ENCODE assay signal across 16 cellular contexts in genomic region chr14:96136361-96136760, GRCh38.
DNase-seq lines count a peak whose midpoint lies in the region; ATAC-seq and TF ChIP-seq lines count a peak whose summit lies in the region.
"Had no signal": no experiment of that assay in that cellular context is flagged by ENCODE, and none has a peak within 500 bp of the region (broad histone marks: within the 10 kb centered on the region; RNA-seq: fewer than 3 reads in every experiment).

No MANE protein-coding gene starts in this region.

- CTCF ChIA-PET in PC-3 (lab: Charles Lee) = no interaction called here
- CTCF ChIA-PET in activated CD4-positive, alpha-beta memory T cell treated with anti-CD3 and anti-CD28 coated beads for 36 hours (lab: Charles Lee) = no interaction called here

- H4K20me1 ChIP-seq in PC-3 (ENCODE audit: low read length) = no peaks in the 10 kb centered on the region

- no peak overlapping the region for H3K9ac ChIP-seq in PC-3 (ENCODE audit: low read length)
- no peak overlapping the region for H3K9ac ChIP-seq in skeletal muscle tissue (ENCODE audit: low read depth in 1 of 3, low read length in 3 of 3)

- H3K36me3 ChIP-seq in PC-3 (ENCODE audit: low read depth, low read length) (no peaks in the 10 kb centered on the region), skeletal muscle tissue (ENCODE audit: control insufficient read depth in 3 of 3, insufficient read depth in 3 of 3, low read length in 3 of 3) (no peaks in the 10 kb centered on the region)
- H3K36me3 ChIP-seq: tibial nerve, WERI-Rb-1 had no signal

- peaks cover 14% of the 10 kb centered on the region for H3K27me3 Mint-ChIP-seq in activated CD4-positive, alpha-beta memory T cell treated with anti-CD3 and anti-CD28 coated beads for 36 hours

- intact Hi-C loops in PC-3 (cut with micrococcal nuclease) = no loop called here
- intact Hi-C loops in activated CD4-positive, alpha-beta memory T cell treated with anti-CD3 and anti-CD28 coated beads for 36 hours (cut with micrococcal nuclease) = no loop called here

- no peak overlapping the region for H3K27ac Mint-ChIP-seq in activated CD4-positive, alpha-beta memory T cell treated with anti-CD3 and anti-CD28 coated beads for 36 hours
- H3K27ac Mint-ChIP-seq: activated T-cell treated with anti-CD3 and anti-CD28 coated beads, Interleukin-2, amount 50 U/mL, for 24 hours; nephron progenitor cell had no signal

- TF ChIP-seq CTCF in PC-3 (conservative IDR thresholded peaks at IDR 0.05; ENCODE audit: low read depth, low read length) = no peak

- no TSS peak for BruUV-seq in PC-3 (replicated peaks; lab: Mats Ljungman, UMichigan)

- H3K4me1 Mint-ChIP-seq in activated CD4-positive, alpha-beta memory T cell treated with anti-CD3 and anti-CD28 coated beads for 36 hours (ENCODE audit: low read depth) = no peaks in the 10 kb centered on the region
- H3K4me1 Mint-ChIP-seq: nephron progenitor cell had no signal

- H3K27me3 ChIP-seq in PC-3 (ENCODE audit: low read length) (no peaks in the 10 kb centered on the region; the same call in 1 of the 2 replicates), skeletal muscle tissue (ENCODE audit: control insufficient read depth in 3 of 3, insufficient read depth in 3 of 3, low read length in 3 of 3) (no peaks in the 10 kb centered on the region)
- H3K27me3 ChIP-seq: tibial nerve had no signal

- H3F3A ChIP-seq in PC-3 (ENCODE audit: low read length, unreplicated experiment) = no peaks in the 10 kb centered on the region

- no peak overlapping the region for H2AFZ ChIP-seq in PC-3 (ENCODE audit: low read length)

- H3K27ac ChIP-seq in PC-3 (ENCODE audit: low read length) (no peak overlapping the region), skeletal muscle tissue (ENCODE audit: low read depth, low read length) (peak overlapping the region; percentile 42)
- H3K27ac ChIP-seq: WERI-Rb-1 had no signal

- POLR2A ChIA-PET in PC-3 (lab: Charles Lee; ENCODE audit: unreplicated experiment) = no interaction called here
- POLR2A ChIA-PET in activated CD4-positive, alpha-beta memory T cell treated with anti-CD3 and anti-CD28 coated beads for 36 hours (lab: Charles Lee) = no interaction called here

- H3K4me3 ChIP-seq in PC-3 (ENCODE audit: low read length) = no peak overlapping the region
- no peak overlapping the region for H3K4me3 ChIP-seq in skeletal muscle tissue (ENCODE audit: low read length in 3 of 3)
- H3K4me3 ChIP-seq: skin epidermis, tibial nerve had no signal

- no peak for ATAC-seq in PC-3
- no peak for ATAC-seq in HG03520 (IDR thresholded peaks at IDR 0.05; ENCODE audit: unreplicated experiment)
- ATAC-seq: Right ventricle myocardium inferior had no signal

- peaks cover 14% of the 10 kb centered on the region for H3K9me3 Mint-ChIP-seq in activated CD4-positive, alpha-beta memory T cell treated with anti-CD3 and anti-CD28 coated beads for 36 hours
- H3K9me3 Mint-ChIP-seq: activated T-cell treated with anti-CD3 and anti-CD28 coated beads, Interleukin-2, amount 50 U/mL, for 24 hours had no signal

- H3K4me1 ChIP-seq in PC-3 (ENCODE audit: insufficient read depth, low read length) (no peaks in the 10 kb centered on the region), skeletal muscle tissue (ENCODE audit: control insufficient read depth in 3 of 3, insufficient read depth in 3 of 3, low read length in 3 of 3) (no peaks in the 10 kb centered on the region)
- H3K4me1 ChIP-seq: tibial nerve had no signal

- H3K9me3 ChIP-seq in PC-3 (ENCODE audit: low read length) (no peaks in the 10 kb centered on the region), skeletal muscle tissue (ENCODE audit: control insufficient read depth in 3 of 3, low read length in 3 of 3) (peaks cover 0 to 7% (median 7%) of the 10 kb centered on the region in 3 donors)

- no peak overlapping the region for H3K4me3 Mint-ChIP-seq in activated CD4-positive, alpha-beta memory T cell treated with anti-CD3 and anti-CD28 coated beads for 36 hours
- H3K4me3 Mint-ChIP-seq: activated T-cell treated with anti-CD3 and anti-CD28 coated beads, Interleukin-2, amount 50 U/mL, for 24 hours; nephron progenitor cell had no signal

- no peaks in the 10 kb centered on the region for H3K36me3 Mint-ChIP-seq in activated CD4-positive, alpha-beta memory T cell treated with anti-CD3 and anti-CD28 coated beads for 36 hours

- no peaks in the 10 kb centered on the region for H3K9me2 ChIP-seq in PC-3 (replicated peaks; ENCODE audit: low read length)

- DNase-seq in NCI-H1694 (lab: John Stamatoyannopoulos, UW) (peak; percentile 11), NCI-H1694 treated with DMSO at 0.1 percent for 48 hours (lab: John Stamatoyannopoulos, UW) (no peak), PC-3 (peak; percentile 22), dermis microvascular lymphatic vessel endothelial cell (ENCODE audit: low read depth in 2 of 2) (peak; percentile 15 to 91), GM19240 (ENCODE audit: insufficient read length, low spot score) (no peak)
- no peak for DNase-seq in activated CD4-positive, alpha-beta memory T cell treated with anti-CD3 and anti-CD28 coated beads for 36 hours
- DNase-seq: activated T-cell treated with anti-CD3 and anti-CD28 coated beads, Interleukin-2, amount 50 U/mL, for 24 hours; foreskin melanocyte; Kasumi-1; nephron progenitor cell; WERI-Rb-1 had no signal

- H3K4me2 ChIP-seq in PC-3 (ENCODE audit: low read length) = no peak overlapping the region

- H3K79me2 ChIP-seq in PC-3 (ENCODE audit: low read length) = no peaks in the 10 kb centered on the region

Comparison
In these comparisons a context has a peak if more than half of its experiments do, and no peak if none do; other contexts are left out.
1. DNase-seq: peak in NCI-H1694 (single experiment), PC-3 (single experiment) and dermis microvascular lymphatic vessel endothelial cell (2 of 2); none in NCI-H1694 treated with DMSO at 0.1 percent for 48 hours (single experiment), GM19240 (single experiment) and activated CD4-positive, alpha-beta memory T cell treated with anti-CD3 and anti-CD28 coated beads for 36 hours (single experiment).